ENCODE assay signal across 8 cellular contexts in genomic region chr16:56931769-56932587, GRCh38. TPM values are rescaled to one million over a fixed set of nuclear protein-coding genes. Genes with fewer than 3 reads are reported as not detected.
DNase-seq lines count a peak whose midpoint lies in the region; TF ChIP-seq lines count a peak whose summit lies in the region.

A gene with protein sequence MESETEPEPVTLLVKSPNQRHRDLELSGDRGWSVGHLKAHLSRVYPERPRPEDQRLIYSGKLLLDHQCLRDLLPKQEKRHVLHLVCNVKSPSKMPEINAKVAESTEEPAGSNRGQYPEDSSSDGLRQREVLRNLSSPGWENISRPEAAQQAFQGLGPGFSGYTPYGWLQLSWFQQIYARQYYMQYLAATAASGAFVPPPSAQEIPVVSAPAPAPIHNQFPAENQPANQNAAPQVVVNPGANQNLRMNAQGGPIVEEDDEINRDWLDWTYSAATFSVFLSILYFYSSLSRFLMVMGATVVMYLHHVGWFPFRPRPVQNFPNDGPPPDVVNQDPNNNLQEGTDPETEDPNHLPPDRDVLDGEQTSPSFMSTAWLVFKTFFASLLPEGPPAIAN (plus strand): TSS chr16:56932142. CDS start chr16:56932245, 103 bp downstream.

- no peaks in the 10 kb centered on the region for H3K9me3 Mint-ChIP-seq in neural crest cell

- TF ChIP-seq CTCF in MM.1S (IDR thresholded peaks at IDR 0.05; ENCODE audit: low read length) (no peak; the same call in 1 of the 2 replicates), neural crest cell (conservative IDR thresholded peaks at IDR 0.05) (peak; percentile 29)

- peak; percentile 98 for DNase-seq in G401 (ENCODE audit: low spot score)
- DNase-seq in HAP-1 (ENCODE audit: low spot score in 2 of 2) = peak; percentile 89 to 98
- DNase-seq in MM.1S = peak; percentile 99
- DNase-seq in SIG-M5 (lab: John Stamatoyannopoulos, UW) = peak; percentile 85
- DNase-seq in activated gamma-delta T cell (lab: John Stamatoyannopoulos, UW) = peak; percentile 98
- DNase-seq in fibroblast of the conjunctiva (ENCODE audit: low read depth) = peak; percentile 97
- DNase-seq in neural crest cell (ENCODE audit: low read depth, low spot score) = peak; percentile 95

- no peaks in the 10 kb centered on the region for H3K27me3 ChIP-seq in HAP-1 (ENCODE audit: low read depth)
- H3K27me3 ChIP-seq in MM.1S (replicated peaks; ENCODE audit: insufficient read depth, low read length) = no peaks in the 10 kb centered on the region
- H3K27me3 ChIP-seq in stomach smooth muscle (ENCODE audit: control insufficient read depth in 1 of 2, insufficient read depth in 2 of 2, low read length in 2 of 2) = no peaks in the 10 kb centered on the region

- H3K36me3 Mint-ChIP-seq in neural crest cell (ENCODE audit: low read depth) = no peaks in the 10 kb centered on the region

- peaks cover 46% of the 10 kb centered on the region for H3K4me1 Mint-ChIP-seq in neural crest cell

- H3K4me1 ChIP-seq in HAP-1 (peaks cover 24% of the 10 kb centered on the region), MM.1S (ENCODE audit: low read length) (peaks cover 25% of the 10 kb centered on the region), stomach smooth muscle (ENCODE audit: control insufficient read depth, insufficient read depth, low read length) (peaks cover 17% of the 10 kb centered on the region)

- H3K9me2 ChIP-seq in MM.1S (replicated peaks; ENCODE audit: insufficient read depth, low read length) = no peaks in the 10 kb centered on the region

- peaks cover 46% of the 10 kb centered on the region for H3K36me3 ChIP-seq in HAP-1 (replicated peaks)
- peaks cover 36% of the 10 kb centered on the region for H3K36me3 ChIP-seq in MM.1S (replicated peaks; ENCODE audit: insufficient read depth, low read length)
- H3K36me3 ChIP-seq in stomach smooth muscle (ENCODE audit: control insufficient read depth in 2 of 2, insufficient read depth in 2 of 2, low read length in 2 of 2) = peaks cover 16 to 17% of the 10 kb centered on the region in 2 donors

- H3K27ac ChIP-seq in MM.1S (ENCODE audit: low read length) (peak within 1 kb of the TSS; percentile 100), stomach smooth muscle (ENCODE audit: low read length) (peak within 1 kb of the TSS; percentile 97)

- no peaks in the 10 kb centered on the region for H3K27me3 Mint-ChIP-seq in neural crest cell (ENCODE audit: low read depth)

- peak within 1 kb of the TSS; percentile 99 for H3K4me2 ChIP-seq in MM.1S (ENCODE audit: low read depth, low read length)

- H3K4me3 ChIP-seq in HAP-1 = peak within 1 kb of the TSS; percentile 98
- H3K4me3 ChIP-seq in MM.1S (ENCODE audit: low read length) = peak within 1 kb of the TSS; percentile 95
- H3K4me3 ChIP-seq in stomach smooth muscle (ENCODE audit: low read length in 2 of 2) = peak within 1 kb of the TSS; percentile 98 to 99

- H3K4me3 Mint-ChIP-seq in neural crest cell = peak within 1 kb of the TSS; percentile 95

- in situ Hi-C loops in G401 (cut with HindIII; ENCODE audit: low sequenced_read_pairs) = no loop called here
- in situ Hi-C loops in HAP-1 (cut with MboI; ENCODE audit: low sequenced_read_pairs) = no loop called here

- H4K20me1 ChIP-seq in MM.1S (ENCODE audit: insufficient read depth, low read length) = peaks cover 41% of the 10 kb centered on the region

- H3K9me3 ChIP-seq in HAP-1 (no peaks in the 10 kb centered on the region), MM.1S (replicated peaks; ENCODE audit: insufficient read depth, low read length) (no peaks in the 10 kb centered on the region), stomach smooth muscle (ENCODE audit: control insufficient read depth in 2 of 2, low read length in 2 of 2) (no peaks in the 10 kb centered on the region)

- peak within 1 kb of the TSS; percentile 100 for H3K9ac ChIP-seq in MM.1S (ENCODE audit: low read length)
- peak within 1 kb of the TSS; percentile 96 to 97 for H3K9ac ChIP-seq in stomach smooth muscle (ENCODE audit: low read length in 2 of 2)

- peaks cover 51% of the 10 kb centered on the region for H3K79me2 ChIP-seq in MM.1S (ENCODE audit: low read length)

- H2AFZ ChIP-seq in MM.1S (ENCODE audit: low read length) = no peak within 1 kb of the TSS

- H3F3A ChIP-seq in MM.1S (ENCODE audit: insufficient read depth, low read length) = peaks cover 62% of the 10 kb centered on the region

- peak within 1 kb of the TSS; percentile 99 for H3K27ac Mint-ChIP-seq in neural crest cell (ENCODE audit: unreplicated experiment)

RNA-seq across cellular contexts. Expression of the gene that starts here (rescaled TPM):
- 49.0 and 75.8 TPM in 2 replicates for total RNA-seq in G401 (2014; rRNA removed; shearing (Covaris generic))
- total RNA-seq in neural crest cell = 32.9 and 34.0 TPM in 2 replicates

Comparison
In these comparisons a context has a peak if more than half of its experiments do, and no peak if none do; other contexts are left out.
1. Peak in every context shown above with its lines: DNase-seq, H3K4me3 ChIP-seq and H3K27ac ChIP-seq.